Comparison of ENCODE assay signal across 8 cellular contexts in the genomic region with DNA sequence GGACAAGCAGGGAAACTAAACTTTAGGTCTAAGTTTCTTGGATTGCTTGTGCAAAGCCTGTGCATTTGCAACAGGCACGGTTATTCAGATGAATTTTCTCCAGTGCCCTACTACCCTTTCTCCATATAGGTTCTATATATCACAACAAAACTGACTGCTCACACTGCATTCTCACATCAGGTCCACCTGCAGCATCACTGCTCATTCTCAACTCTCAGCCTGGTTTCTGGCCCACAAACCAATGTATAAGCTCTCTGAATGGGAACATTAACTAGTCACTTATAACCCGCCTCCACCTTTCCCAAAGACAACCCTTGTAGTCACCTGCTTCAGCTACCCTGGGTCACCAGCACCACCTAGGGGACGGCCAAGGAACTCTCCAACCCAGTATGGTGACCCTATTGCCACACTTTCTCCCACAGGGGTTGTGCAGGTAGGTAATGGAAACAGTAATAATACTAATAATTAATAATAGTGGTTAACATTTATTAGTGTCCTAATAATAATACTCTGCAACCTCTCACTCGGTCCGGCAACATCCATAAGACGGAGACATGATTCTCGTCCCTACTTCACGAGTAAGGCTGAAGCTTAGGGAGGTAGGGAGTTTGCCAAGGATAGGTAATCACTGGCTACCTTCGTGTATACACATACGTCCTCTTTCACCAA.
A peak's percentile ranks its signal among the peaks of the same experiment; 100 is the strongest.
DNase-seq lines count a peak whose midpoint lies in the region; ATAC-seq and TF ChIP-seq lines count a peak whose summit lies in the region.

No MANE protein-coding gene starts in this region.

- H3K4me2 ChIP-seq in OCI-LY1 (ENCODE audit: low read length) (no peak overlapping the region), hepatocyte (no peak overlapping the region)

- ATAC-seq in HG03045 (IDR thresholded peaks at IDR 0.05; ENCODE audit: unreplicated experiment), result peak; percentile 64
- ATAC-seq in GM18520 (IDR thresholded peaks at IDR 0.05; ENCODE audit: unreplicated experiment), result no peak

- no peaks in the 10 kb centered on the region for H3K9me3 ChIP-seq in OCI-LY1 (ENCODE audit: low read length)
- H3K9me3 ChIP-seq in hepatocyte (ENCODE audit: low read depth), result no peaks in the 10 kb centered on the region

- no peak overlapping the region for H3K4me3 ChIP-seq in OCI-LY1 (ENCODE audit: low read depth, low read length, poor library complexity, severe bottlenecking)
- no peak overlapping the region for H3K4me3 ChIP-seq in hepatocyte

- no peaks in the 10 kb centered on the region for H3K79me2 ChIP-seq in OCI-LY1 (ENCODE audit: insufficient read depth, low read length)
- H3K79me2 ChIP-seq in hepatocyte, result no peaks in the 10 kb centered on the region

- H3K27ac ChIP-seq in OCI-LY1 (ENCODE audit: low read depth, low read length, poor library complexity, severe bottlenecking), result no peak overlapping the region
- H3K27ac ChIP-seq in hepatocyte, result no peak overlapping the region

- peak; percentile 40 to 59 for DNase-seq in activated CD4-positive, alpha-beta T cell treated with anti-CD3 and anti-CD28 coated beads for 24 hours (ENCODE audit: low read depth in 2 of 2)
- no peak for DNase-seq in activated CD4-positive, alpha-beta T cell treated with anti-CD3 and anti-CD28 coated beads for 1 hour
- peak; percentile 28 for DNase-seq in activated T-helper 9 cell treated with anti-CD3 and anti-CD28 coated beads, Interleukin-2, amount 50 U/mL, for 16 hours (ENCODE audit: low read depth)
- DNase-seq in hepatocyte (ENCODE audit: low spot score), result peak; percentile 56
- DNase-seq in stimulated activated CD4-positive, alpha-beta T cell treated with anti-CD3 and anti-CD28 coated beads, Interleukin-4, amount 100 ng/mL, for 1 hour, result peak; percentile 68

- H3K4me1 ChIP-seq in OCI-LY1 (ENCODE audit: insufficient read depth, low read length, severe bottlenecking) (no peaks in the 10 kb centered on the region), hepatocyte (ENCODE audit: insufficient read depth) (no peaks in the 10 kb centered on the region)

- WGBS in hepatocyte (ENCODE audit: low lambda C conversion rate, missing lambda C conversion rate), result 84% methylated on average over 10 of the region's 10 CpGs

- H3K36me3 ChIP-seq in OCI-LY1 (ENCODE audit: insufficient read depth, low read length) (no peaks in the 10 kb centered on the region), hepatocyte (replicated peaks; ENCODE audit: insufficient read depth, low read depth) (no peaks in the 10 kb centered on the region)

- no peaks in the 10 kb centered on the region for H3F3A ChIP-seq in OCI-LY1 (ENCODE audit: insufficient read depth, low read length)

- H3K9me2 ChIP-seq in OCI-LY1 (ENCODE audit: low read depth, low read length), result no peaks in the 10 kb centered on the region
- H3K9me2 ChIP-seq in hepatocyte (replicated peaks; ENCODE audit: insufficient read depth), result no peaks in the 10 kb centered on the region

- H3K27me3 ChIP-seq in OCI-LY1 (ENCODE audit: insufficient read depth, low read length) (no peaks in the 10 kb centered on the region), hepatocyte (no peaks in the 10 kb centered on the region)

- no peak overlapping the region for H2AFZ ChIP-seq in OCI-LY1 (ENCODE audit: low read length)
- no peak overlapping the region for H2AFZ ChIP-seq in hepatocyte

- no peaks in the 10 kb centered on the region for H4K20me1 ChIP-seq in OCI-LY1 (ENCODE audit: insufficient read depth, low read length)
- no peaks in the 10 kb centered on the region for H4K20me1 ChIP-seq in hepatocyte (ENCODE audit: insufficient read depth, poor library complexity, severe bottlenecking)

- TF ChIP-seq CTCF in OCI-LY1 (IDR thresholded peaks at IDR 0.05; ENCODE audit: low read length) (peak; percentile 97), hepatocyte (IDR thresholded peaks at IDR 0.05; ENCODE audit: poor library complexity) (peak; percentile 57)

- no peak overlapping the region for H3K9ac ChIP-seq in OCI-LY1 (ENCODE audit: low read length)
